ENCODE assay signal across 8 cellular contexts in genomic region chr2:152036611-152037469, GRCh38.
A peak's percentile ranks its signal among the peaks of the same experiment; 100 is the strongest.
DNase-seq lines count a peak whose midpoint lies in the region; ATAC-seq, FAIRE-seq and TF ChIP-seq lines count a peak whose summit lies in the region.

No MANE protein-coding gene starts in this region.

- no TSS peak for BruUV-seq in PC-3 (replicated peaks; lab: Mats Ljungman, UMichigan)

- no peak overlapping the region for H4K12ac ChIP-seq in trophoblast cell (ENCODE audit: low read depth, low read length)

- H3K4me2 ChIP-seq in PC-3 (ENCODE audit: low read length) (no peak overlapping the region), trophoblast cell (ENCODE audit: low read length) (no peak overlapping the region)

- WGBS in trophoblast cell (ENCODE audit: extremely low coverage, insufficient coverage, insufficient read length) = no CpG with 5 or more reads among the region's 10 CpGs

- H3F3A ChIP-seq in PC-3 (ENCODE audit: low read length, unreplicated experiment) = no peaks in the 10 kb centered on the region

- H3K4ac ChIP-seq in trophoblast cell (ENCODE audit: low read depth, low read length) = no peak overlapping the region

- H4K8ac ChIP-seq in trophoblast cell (ENCODE audit: low read depth, low read length) = no peak overlapping the region

- no peak overlapping the region for H2BK5ac ChIP-seq in trophoblast cell (ENCODE audit: low read depth, low read length, poor library complexity)

- no peak overlapping the region for H3K14ac ChIP-seq in trophoblast cell (ENCODE audit: low read length)

- H3K27ac Mint-ChIP-seq in activated T-helper 2 cell treated with anti-CD3 and anti-CD28 coated beads, Interferon-gamma antibody, Interleukin-2, Interleukin-4, amounts not matched to agents 10 μg/mL and 5 μg/mL and 100 μg/mL, durations not matched to agents 14 hours and 24 hours and 36 hours = no peak overlapping the region

- H3K18ac ChIP-seq in trophoblast cell (ENCODE audit: low read length) = no peak overlapping the region

- no peaks in the 10 kb centered on the region for H3K79me1 ChIP-seq in trophoblast cell (ENCODE audit: low read length)

- intact Hi-C loops in PC-3 (cut with micrococcal nuclease) = loop anchor here (1.0 to 10.0 kb wide), 6 partner anchors 79 to 1480 kb away; partner anchors contain the start of gene STAM2
- intact Hi-C loops in activated T-helper 2 cell treated with anti-CD3 and anti-CD28 coated beads, Interferon-gamma antibody, Interleukin-2, Interleukin-4, amounts not matched to agents 10 μg/mL and 5 μg/mL and 100 μg/mL, durations not matched to agents 14 hours and 24 hours and 36 hours (cut with micrococcal nuclease) = loop anchor here (1.0 to 2.0 kb wide), 2 partner anchors 140 to 598 kb away; no protein-coding TSS in a partner anchor

- H4K20me1 ChIP-seq in PC-3 (ENCODE audit: low read length) = no peaks in the 10 kb centered on the region

- H3K27ac ChIP-seq in PC-3 (ENCODE audit: low read length) (no peak overlapping the region), trophoblast cell (ENCODE audit: low read depth, low read length) (no peak overlapping the region)

- H3K9me3 ChIP-seq in PC-3 (ENCODE audit: low read length) = no peaks in the 10 kb centered on the region
- no peaks in the 10 kb centered on the region for H3K9me3 ChIP-seq in trophoblast cell (ENCODE audit: insufficient read depth, low read depth, low read length)

- no peak overlapping the region for H3K4me3 ChIP-seq in PC-3 (ENCODE audit: low read length)
- H3K4me3 ChIP-seq in trophoblast cell (ENCODE audit: low read depth, low read length) = no peak overlapping the region

- no peaks in the 10 kb centered on the region for H3K27me3 ChIP-seq in PC-3 (ENCODE audit: low read length)
- H3K27me3 ChIP-seq in trophoblast cell (ENCODE audit: insufficient read depth, low read length) = no peaks in the 10 kb centered on the region

- H3K9ac ChIP-seq in PC-3 (ENCODE audit: low read length) (no peak overlapping the region), trophoblast cell (ENCODE audit: low read length) (no peak overlapping the region)

- peaks cover 5% of the 10 kb centered on the region for H3K27me3 Mint-ChIP-seq in activated T-helper 2 cell treated with anti-CD3 and anti-CD28 coated beads, Interferon-gamma antibody, Interleukin-2, Interleukin-4, amounts not matched to agents 10 μg/mL and 5 μg/mL and 100 μg/mL, durations not matched to agents 14 hours and 24 hours and 36 hours (ENCODE audit: low read depth)

- H2AFZ ChIP-seq in PC-3 (ENCODE audit: low read length) (no peak overlapping the region), trophoblast cell (ENCODE audit: insufficient read depth, low read length, poor library complexity) (no peak overlapping the region)

- H3K9me3 Mint-ChIP-seq in activated T-helper 2 cell treated with anti-CD3 and anti-CD28 coated beads, Interferon-gamma antibody, Interleukin-2, Interleukin-4, amounts not matched to agents 10 μg/mL and 5 μg/mL and 100 μg/mL, durations not matched to agents 14 hours and 24 hours and 36 hours = no peaks in the 10 kb centered on the region

- POLR2A ChIA-PET in PC-3 (lab: Charles Lee; ENCODE audit: unreplicated experiment) = no interaction called here

- no peak for FAIRE-seq in urothelium cell line (lab: Jason Lieb, UNC)

- H3K4me3 Mint-ChIP-seq in activated T-helper 2 cell treated with anti-CD3 and anti-CD28 coated beads, Interferon-gamma antibody, Interleukin-2, Interleukin-4, amounts not matched to agents 10 μg/mL and 5 μg/mL and 100 μg/mL, durations not matched to agents 14 hours and 24 hours and 36 hours (ENCODE audit: low read depth) = no peak overlapping the region

- no peak overlapping the region for H2AK5ac ChIP-seq in trophoblast cell (ENCODE audit: low read length)

- DNase-seq in DMS79 treated with DMSO at 0.1 percent for 48 hours (lab: John Stamatoyannopoulos, UW) (peak; percentile 63), HuH-7 (ENCODE audit: low spot score) (peak; percentile 62), PC-3 (peak; percentile 76), germinal center (ENCODE audit: low spot score) (peak; percentile 62), trophoblast cell (peak; percentile 45 to 80), urothelium cell line (ENCODE audit: low spot score) (peak; percentile 71)
- peak; percentile 22 for DNase-seq in activated T-helper 2 cell treated with anti-CD3 and anti-CD28 coated beads, Interferon-gamma antibody, Interleukin-2, Interleukin-4, amounts not matched to agents 10 μg/mL and 5 μg/mL and 100 μg/mL, durations not matched to agents 14 hours and 24 hours and 36 hours (ENCODE audit: low spot score)

- no peak overlapping the region for H4K91ac ChIP-seq in trophoblast cell (ENCODE audit: low read depth, low read length)

- H3K36me3 ChIP-seq in PC-3 (ENCODE audit: low read depth, low read length) (no peaks in the 10 kb centered on the region), trophoblast cell (ENCODE audit: control insufficient read depth in 1 of 2, insufficient read depth in 2 of 2, low read length in 2 of 2) (no peaks in the 10 kb centered on the region)

- H2BK120ac ChIP-seq in trophoblast cell (ENCODE audit: insufficient read depth, low read length, poor library complexity) = no peak overlapping the region

- TF ChIP-seq CTCF in PC-3 (conservative IDR thresholded peaks at IDR 0.05; ENCODE audit: low read depth, low read length) = peak; percentile 92

- H3K79me2 ChIP-seq in PC-3 (ENCODE audit: low read length) (no peaks in the 10 kb centered on the region), trophoblast cell (ENCODE audit: control insufficient read depth, insufficient read depth, low read length, poor library complexity) (no peaks in the 10 kb centered on the region)

- H3K4me1 Mint-ChIP-seq in activated T-helper 2 cell treated with anti-CD3 and anti-CD28 coated beads, Interferon-gamma antibody, Interleukin-2, Interleukin-4, amounts not matched to agents 10 μg/mL and 5 μg/mL and 100 μg/mL, durations not matched to agents 14 hours and 24 hours and 36 hours (ENCODE audit: low read depth) = no peaks in the 10 kb centered on the region

- ATAC-seq in GM21515 (IDR thresholded peaks at IDR 0.05; ENCODE audit: unreplicated experiment) (peak; percentile 87), PC-3 (peak; percentile 83)

- H3K23ac ChIP-seq in trophoblast cell (ENCODE audit: low read length) = no peak overlapping the region

- no peaks in the 10 kb centered on the region for H3K36me3 Mint-ChIP-seq in activated T-helper 2 cell treated with anti-CD3 and anti-CD28 coated beads, Interferon-gamma antibody, Interleukin-2, Interleukin-4, amounts not matched to agents 10 μg/mL and 5 μg/mL and 100 μg/mL, durations not matched to agents 14 hours and 24 hours and 36 hours (ENCODE audit: low read depth)

- H2BK12ac ChIP-seq in trophoblast cell (ENCODE audit: low read length) = no peak overlapping the region

- H3K9me2 ChIP-seq in PC-3 (replicated peaks; ENCODE audit: low read length) = no peaks in the 10 kb centered on the region

- H3K4me1 ChIP-seq in PC-3 (ENCODE audit: insufficient read depth, low read length) (no peaks in the 10 kb centered on the region), trophoblast cell (ENCODE audit: control insufficient read depth in 1 of 2, insufficient read depth in 2 of 2, low read length in 2 of 2) (peaks cover 2 to 3% of the 10 kb centered on the region in 2 experiments)

- CTCF ChIA-PET in PC-3 (lab: Charles Lee) = interaction anchor here (0.5 to 0.7 kb wide), 4 partner anchors 28 to 706 kb away, joined by 3 to 5 read pairs (median 4); no protein-coding TSS in a partner anchor

Comparison
In these comparisons a context has a peak if more than half of its experiments do, and no peak if none do; other contexts are left out.
1. DNase-seq: peak in every context shown above with its lines; median percentile 76 in PC-3; 71 in urothelium cell line; 63 in DMS79 treated with DMSO at 0.1 percent for 48 hours; 62 in trophoblast cell; 62 in HuH-7; 62 in germinal center; 22 in activated T-helper 2 cell treated with anti-CD3 and anti-CD28 coated beads, Interferon-gamma antibody, Interleukin-2, Interleukin-4, amounts not matched to agents 10 μg/mL and 5 μg/mL and 100 μg/mL, durations not matched to agents 14 hours and 24 hours and 36 hours.